Comparison of ENCODE assay signal across 1 cellular context in the genomic region with DNA sequence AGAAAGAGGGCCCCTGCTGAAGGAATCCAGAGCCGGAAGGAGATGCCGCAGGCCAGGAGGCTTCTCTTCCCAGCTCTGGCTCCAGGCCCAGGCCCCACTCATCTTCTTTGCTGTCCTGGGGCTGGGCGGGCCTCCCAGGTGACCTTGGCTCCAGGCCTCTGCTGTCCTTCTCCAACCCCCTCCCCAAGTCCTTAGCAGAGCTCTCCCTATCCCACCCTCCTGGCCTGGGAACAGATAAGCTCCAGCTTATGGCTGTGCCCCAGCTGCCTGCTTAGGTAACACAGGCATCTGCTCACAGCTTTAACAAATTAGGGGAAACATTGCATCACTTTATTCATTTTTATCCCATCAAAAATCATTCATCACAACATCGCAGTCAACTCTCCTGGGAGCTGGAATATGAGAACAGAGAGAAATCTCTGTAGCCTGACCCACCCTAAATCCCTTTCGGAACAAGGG.
TF ChIP-seq lines count a peak whose summit lies in the region.

No MANE protein-coding gene starts in this region.

TF ChIP-seq in IMR-90, 13 proteins besides CTCF, POLR2A, EP300 and RAD21:
- TF ChIP-seq MAFK (IDR thresholded peaks at IDR 0.05; ENCODE audit: low read depth, low read length): no peak
- peak; percentile 29; the same call in 1 of the 2 replicates for TF ChIP-seq CEBPB (IDR thresholded peaks at IDR 0.05; ENCODE audit: low read depth, low read length)
